In genomic region chr18:62512996-62513395, GRCh38 we compare ENCODE assay signal across 31 cellular contexts.
"Had no signal": no experiment of that assay in that cellular context is flagged by ENCODE, and none has a peak within 500 bp of the region (broad histone marks: within the 10 kb centered on the region; RNA-seq: fewer than 3 reads in every experiment).

No MANE protein-coding gene starts in this region.

- ATAC-seq: activated CD4-positive, alpha-beta T cell treated with anti-CD3 and anti-CD28 coated beads for 36 hours; activated CD8-positive, alpha-beta memory T cell treated with anti-CD3 and anti-CD28 coated beads, Interleukin-2, amount 10 ng/mL, durations not matched to agents 7 days and 5 days; activated CD8-positive, alpha-beta T cell treated with anti-CD3 and anti-CD28 coated beads, Interleukin-2, amount 10 ng/mL, durations not matched to agents 7 days and 5 days; activated naive CD4-positive, alpha-beta T cell treated with anti-CD3 and anti-CD28 coated beads, Interleukin-2, amount 50 U/mL, for 72 hours; activated T-cell treated with anti-CD3 and anti-CD28 coated beads, Interleukin-2, amount 50 U/mL, for 72 hours; effector memory CD8-positive, alpha-beta T cell; gastrocnemius medialis; heart right ventricle; T-helper 17 cell had no signal

- FAIRE-seq: colon had no signal

- DNase-seq: activated CD4-positive, alpha-beta memory T cell treated with anti-CD3 and anti-CD28 coated beads for 36 hours; activated CD4-positive, alpha-beta T cell treated with anti-CD3 and anti-CD28 coated beads for 36 hours; activated CD4-positive, alpha-beta T cell treated with anti-CD3 and anti-CD28 coated beads, Interleukin-2, amount 10 ng/mL, durations not matched to agents 24 days and 14 days; activated CD4-positive, CD25-positive, alpha-beta regulatory T cell; activated CD4-positive, CD25-positive, alpha-beta regulatory T cell treated with anti-CD3 and anti-CD28 coated beads, Interleukin-2, amount 50 U/mL, for 72 hours; activated CD8-positive, alpha-beta memory T cell treated with anti-CD3 and anti-CD28 coated beads, Interleukin-2, amount 10 ng/mL, durations not matched to agents 7 days and 5 days; activated CD8-positive, alpha-beta memory T cell treated with anti-CD3 and anti-CD28 coated beads, Interleukin-2, amount 50 U/mL, for 4 hours; activated CD8-positive, alpha-beta T cell treated with anti-CD3 and anti-CD28 coated beads, Interleukin-2, amount 10 ng/mL, durations not matched to agents 7 days and 5 days; activated gamma-delta T cell; activated naive CD4-positive, alpha-beta T cell; activated naive CD4-positive, alpha-beta T cell treated with anti-CD3 and anti-CD28 coated beads, Interleukin-2, amount 10 ng/mL, durations not matched to agents 7 days and 5 days; activated naive CD8-positive, alpha-beta T cell treated with anti-CD3 and anti-CD28 coated beads, Interleukin-2, amount 10 ng/mL, durations not matched to agents 7 days and 5 days; activated T-cell treated with anti-CD3 and anti-CD28 coated beads, Interleukin-2, amount 50 U/mL, for 24 hours; activated T-cell treated with anti-CD3 and anti-CD28 coated beads, Interleukin-2, amount 50 U/mL, for 72 hours; brain microvascular endothelial cell; caudate nucleus; cortex of kidney; dermis blood vessel endothelial cell; effector CD4-positive, alpha-beta T cell; effector memory CD8-positive, alpha-beta T cell; foreskin fibroblast; gastrocnemius medialis; heart right ventricle; T-helper 1 cell; T-helper 17 cell; T1000 had no signal

- H3K27me3 ChIP-seq: ascending aorta, brain microvascular endothelial cell, gastrocnemius medialis, heart right ventricle had no signal

- H3K4me1 ChIP-seq: ascending aorta, heart right ventricle had no signal

- H3K4me1 Mint-ChIP-seq: activated CD4-positive, alpha-beta T cell treated with anti-CD3 and anti-CD28 coated beads for 36 hours; T-helper 17 cell had no signal

- H3K36me3 ChIP-seq: ascending aorta, brain microvascular endothelial cell, gastrocnemius medialis, heart right ventricle had no signal

- H3K4me3 ChIP-seq: ascending aorta, gastrocnemius medialis, heart right ventricle had no signal

- H3K27ac ChIP-seq: ascending aorta, brain microvascular endothelial cell, epithelial cell of prostate, gastrocnemius medialis, heart right ventricle had no signal

- H3K4me3 Mint-ChIP-seq: activated CD4-positive, alpha-beta memory T cell treated with anti-CD3 and anti-CD28 coated beads for 36 hours; activated CD4-positive, alpha-beta T cell treated with anti-CD3 and anti-CD28 coated beads for 36 hours; activated CD4-positive, alpha-beta T cell treated with anti-CD3 and anti-CD28 coated beads, Interleukin-2, amount 10 ng/mL, durations not matched to agents 24 days and 14 days; activated CD8-positive, alpha-beta memory T cell treated with anti-CD3 and anti-CD28 coated beads, Interleukin-2, amount 10 ng/mL, durations not matched to agents 7 days and 5 days; activated CD8-positive, alpha-beta T cell treated with anti-CD3 and anti-CD28 coated beads, Interleukin-2, amount 10 ng/mL, durations not matched to agents 7 days and 5 days; activated naive CD4-positive, alpha-beta T cell treated with anti-CD3 and anti-CD28 coated beads, Interleukin-2, amount 10 ng/mL, durations not matched to agents 7 days and 5 days; activated naive CD8-positive, alpha-beta T cell treated with anti-CD3 and anti-CD28 coated beads, Interleukin-2, amount 10 ng/mL, durations not matched to agents 7 days and 5 days; activated T-cell treated with anti-CD3 and anti-CD28 coated beads, Interleukin-2, amount 50 U/mL, for 24 hours; activated T-cell treated with anti-CD3 and anti-CD28 coated beads, Interleukin-2, amount 50 U/mL, for 72 hours; effector memory CD8-positive, alpha-beta T cell; T-helper 17 cell; T-helper 2 cell treated with Interferon-gamma antibody and Interleukin-4, amounts not matched to agents 5 μg/mL and 100 μg/mL, for 36 hours had no signal

- H3K27ac Mint-ChIP-seq: activated CD4-positive, alpha-beta memory T cell treated with anti-CD3 and anti-CD28 coated beads for 36 hours; activated CD4-positive, alpha-beta T cell treated with anti-CD3 and anti-CD28 coated beads for 36 hours; activated CD4-positive, alpha-beta T cell treated with anti-CD3 and anti-CD28 coated beads, Interleukin-2, amount 10 ng/mL, durations not matched to agents 24 days and 14 days; activated CD8-positive, alpha-beta memory T cell treated with anti-CD3 and anti-CD28 coated beads, Interleukin-2, amount 10 ng/mL, durations not matched to agents 7 days and 5 days; activated CD8-positive, alpha-beta T cell treated with anti-CD3 and anti-CD28 coated beads, Interleukin-2, amount 10 ng/mL, durations not matched to agents 7 days and 5 days; activated naive CD4-positive, alpha-beta T cell treated with anti-CD3 and anti-CD28 coated beads, Interleukin-2, amount 10 ng/mL, durations not matched to agents 7 days and 5 days; activated naive CD4-positive, alpha-beta T cell treated with anti-CD3 and anti-CD28 coated beads, Interleukin-2, amount 50 U/mL, for 72 hours; activated naive CD8-positive, alpha-beta T cell treated with anti-CD3 and anti-CD28 coated beads, Interleukin-2, amount 10 ng/mL, durations not matched to agents 7 days and 5 days; activated T-cell treated with anti-CD3 and anti-CD28 coated beads, Interleukin-2, amount 50 U/mL, for 24 hours; activated T-cell treated with anti-CD3 and anti-CD28 coated beads, Interleukin-2, amount 50 U/mL, for 72 hours; effector memory CD8-positive, alpha-beta T cell; T-helper 17 cell; T-helper 2 cell treated with Interferon-gamma antibody and Interleukin-4, amounts not matched to agents 5 μg/mL and 100 μg/mL, for 36 hours had no signal

- H3K27me3 Mint-ChIP-seq: activated CD4-positive, alpha-beta memory T cell treated with anti-CD3 and anti-CD28 coated beads for 36 hours; activated CD4-positive, alpha-beta T cell treated with anti-CD3 and anti-CD28 coated beads for 36 hours; activated CD4-positive, alpha-beta T cell treated with anti-CD3 and anti-CD28 coated beads, Interleukin-2, amount 10 ng/mL, durations not matched to agents 24 days and 14 days; activated CD8-positive, alpha-beta memory T cell treated with anti-CD3 and anti-CD28 coated beads, Interleukin-2, amount 10 ng/mL, durations not matched to agents 7 days and 5 days; activated naive CD8-positive, alpha-beta T cell treated with anti-CD3 and anti-CD28 coated beads, Interleukin-2, amount 10 ng/mL, durations not matched to agents 7 days and 5 days; activated T-cell treated with anti-CD3 and anti-CD28 coated beads, Interleukin-2, amount 50 U/mL, for 24 hours; effector memory CD8-positive, alpha-beta T cell; T-helper 17 cell had no signal
